ENCODE assay signal across 21 cellular contexts in the genomic region with DNA sequence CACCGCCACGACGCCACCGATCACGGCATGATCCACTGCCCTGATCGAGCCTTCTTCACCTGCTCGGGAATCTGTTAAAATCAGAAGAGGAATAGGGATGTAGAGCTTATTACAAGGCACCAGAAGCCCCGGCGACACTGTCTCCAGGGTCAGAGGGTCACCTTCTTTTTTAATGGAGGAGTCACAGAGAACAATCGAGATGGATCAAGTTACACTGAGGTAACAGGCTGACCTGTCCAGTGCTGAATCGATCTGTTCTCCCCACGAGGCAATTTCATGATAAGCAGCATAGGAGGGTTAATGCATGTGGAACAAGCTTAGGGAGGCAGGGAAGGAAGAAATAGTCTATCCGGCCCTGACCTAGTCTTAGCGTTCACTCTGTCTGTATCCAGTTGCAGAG.
DNase-seq lines count a peak whose midpoint lies in the region; ATAC-seq and TF ChIP-seq lines count a peak whose summit lies in the region.
"Had no signal": no experiment of that assay in that cellular context is flagged by ENCODE, and none has a peak within 500 bp of the region (broad histone marks: within the 10 kb centered on the region; RNA-seq: fewer than 3 reads in every experiment).

No MANE protein-coding gene starts in this region.

- DNase-seq in right atrium auricular region (ENCODE audit: low spot score) (peak; percentile 44), heart left ventricle (no peak), neural crest cell (ENCODE audit: low read depth, low spot score) (no peak), NCI-H2171 (lab: John Stamatoyannopoulos, UW) (no peak), NCI-H345 treated with DMSO at 0.1 percent for 48 hours (lab: John Stamatoyannopoulos, UW; ENCODE audit: unreplicated experiment) (no peak)
- DNase-seq: CD4-positive, alpha-beta memory T cell; DMS153; DMS79; GOT3; H7; HFFc6; IMR-90 had no signal

- no peaks in the 10 kb centered on the region for H3K9me3 ChIP-seq in right atrium auricular region
- H3K9me3 ChIP-seq in heart left ventricle, result no peaks in the 10 kb centered on the region
- H3K9me3 ChIP-seq: A549, BLaER1 had no signal

- 87 to 88% (median 87%) methylated on average over 14 of the region's 14 CpGs for WGBS in heart left ventricle, 4 donors

- no peaks in the 10 kb centered on the region for H3K27me3 ChIP-seq in right atrium auricular region
- no peaks in the 10 kb centered on the region for H3K27me3 ChIP-seq in heart left ventricle
- H3K27me3 ChIP-seq: BLaER1 had no signal

- H3K4me1 Mint-ChIP-seq in brain, result peaks cover 65% of the 10 kb centered on the region
- H3K4me1 Mint-ChIP-seq in neural crest cell, result peaks cover 37% of the 10 kb centered on the region
- H3K4me1 Mint-ChIP-seq: CD14-positive monocyte had no signal

- H3K36me3 Mint-ChIP-seq in brain (peaks cover 27% of the 10 kb centered on the region), neural crest cell (ENCODE audit: low read depth) (no peaks in the 10 kb centered on the region)
- H3K36me3 Mint-ChIP-seq: CD14-positive monocyte; CD4-positive, alpha-beta memory T cell had no signal

- no peaks in the 10 kb centered on the region for H3K9me3 Mint-ChIP-seq in brain
- H3K9me3 Mint-ChIP-seq in neural crest cell, result no peaks in the 10 kb centered on the region
- H3K9me3 Mint-ChIP-seq: CD4-positive, alpha-beta memory T cell had no signal

- intact Hi-C loops in heart left ventricle (cut with DNase I), result no loop called here

- H3K4me3 Mint-ChIP-seq in brain (peak overlapping the region in 1 of 5 experiments; percentile 21), neural crest cell (no peak overlapping the region)
- H3K4me3 Mint-ChIP-seq: CD14-positive monocyte; CD4-positive, alpha-beta memory T cell; HFFc6 had no signal

- H3K4me1 ChIP-seq in right atrium auricular region, result peaks cover 0 to 6% of the 10 kb centered on the region in 2 donors
- H3K4me1 ChIP-seq in heart left ventricle, result peaks cover 0 to 9% (median 0%) of the 10 kb centered on the region in 12 donors
- H3K4me1 ChIP-seq: A549, BLaER1 had no signal

- H3K36me3 ChIP-seq in right atrium auricular region (no peaks in the 10 kb centered on the region), heart left ventricle (peaks cover 0 to 2% (median 0%) of the 10 kb centered on the region in 9 donors)
- H3K36me3 ChIP-seq: BLaER1 had no signal

- TF ChIP-seq CTCF in right atrium auricular region (IDR thresholded peaks at IDR 0.05) (no peak), heart left ventricle (IDR thresholded peaks at IDR 0.05) (no peak), brain (conservative IDR thresholded peaks at IDR 0.05) (no peak), neural crest cell (conservative IDR thresholded peaks at IDR 0.05) (no peak)

- H3K27ac Mint-ChIP-seq in brain (peak overlapping the region in 3 of 5 experiments; percentile 9 to 34 (median 12)), neural crest cell (ENCODE audit: unreplicated experiment) (peak overlapping the region; percentile 3)
- H3K27ac Mint-ChIP-seq: CD14-positive monocyte; CD4-positive, alpha-beta memory T cell; HFFc6 had no signal

- H3K4me3 ChIP-seq in right atrium auricular region (no peak overlapping the region), heart left ventricle (no peak overlapping the region)
- H3K4me3 ChIP-seq: A549, BLaER1, GM12878 had no signal

- TF ChIP-seq POLR2A in heart left ventricle (IDR thresholded peaks at IDR 0.05), result no peak

- H3K27ac ChIP-seq in right atrium auricular region, result no peak overlapping the region
- no peak overlapping the region for H3K27ac ChIP-seq in heart left ventricle
- H3K27ac ChIP-seq: 22Rv1, A549, BLaER1 had no signal

- H3K27me3 Mint-ChIP-seq in brain (no peaks in the 10 kb centered on the region), neural crest cell (ENCODE audit: low read depth) (no peaks in the 10 kb centered on the region)

- ATAC-seq in heart left ventricle (no peak), GM18511 (IDR thresholded peaks at IDR 0.05; ENCODE audit: unreplicated experiment) (no peak), HG02884 (IDR thresholded peaks at IDR 0.05; ENCODE audit: unreplicated experiment) (no peak)
- ATAC-seq: A549, GM12878, HCT116 had no signal
